Comparison of ENCODE assay signal across 8 cellular contexts in genomic region chr19:57280165-57280912, GRCh38. TPM values are rescaled to one million over a fixed set of nuclear protein-coding genes. Genes with fewer than 3 reads are reported as not detected.
A peak's percentile ranks its signal among the peaks of the same experiment; 100 is the strongest.
DNase-seq lines count a peak whose midpoint lies in the region; ATAC-seq and TF ChIP-seq lines count a peak whose summit lies in the region.

Gene ZNF460 (plus strand): TSS chr19:57280485. CDS start chr19:57280807, 322 bp downstream.

- H3K9me3 ChIP-seq in esophagus (ENCODE audit: control insufficient read depth in 2 of 2, insufficient read depth in 1 of 2, low read depth in 1 of 2, low read length in 1 of 2) = no peaks in the 10 kb centered on the region
- no peaks in the 10 kb centered on the region for H3K9me3 ChIP-seq in mucosa of stomach (ENCODE audit: control insufficient read depth, low read length)

- peak; percentile 84 for DNase-seq in DMS153 treated with DMSO at 0.1 percent for 48 hours (lab: John Stamatoyannopoulos, UW; ENCODE audit: unreplicated experiment)
- DNase-seq in OCI-M2 (lab: John Stamatoyannopoulos, UW; ENCODE audit: unreplicated experiment) = peak; percentile 95
- peak; percentile 94 for DNase-seq in activated T-cell treated with anti-CD3 and anti-CD28 coated beads for 48 hours (ENCODE audit: low read depth)
- DNase-seq in stimulated activated CD8-positive, alpha-beta memory T cell treated with anti-CD3 and anti-CD28 coated beads, Interleukin-7, amount 100 ng/mL, for 1 hour (ENCODE audit: low read depth in 2 of 2) = peak; percentile 92 to 95

- 0% methylated on average over 69 of the region's 69 CpGs for WGBS in esophagus, 2 donors

- ATAC-seq in GM21619 (IDR thresholded peaks at IDR 0.05; ENCODE audit: unreplicated experiment) = peak; percentile 72

- TF ChIP-seq RAD21 in Ishikawa (IDR thresholded peaks at IDR 0.05; ENCODE audit: low read depth) = no peak

- no peak for TF ChIP-seq EP300 in Ishikawa (IDR thresholded peaks at IDR 0.05; ENCODE audit: borderline replicate concordance)

- H3K4me1 ChIP-seq in esophagus (ENCODE audit: control insufficient read depth in 2 of 2, insufficient read depth in 2 of 2, low read length in 1 of 2) (peaks cover 0 to 4% of the 10 kb centered on the region in 2 donors), mucosa of stomach (ENCODE audit: control insufficient read depth, insufficient read depth, low read length) (peaks cover 13% of the 10 kb centered on the region)

- H3K27me3 ChIP-seq in esophagus (ENCODE audit: control insufficient read depth in 1 of 2, insufficient read depth in 2 of 2, low read length in 2 of 2) (no peaks in the 10 kb centered on the region), mucosa of stomach (ENCODE audit: control insufficient read depth, insufficient read depth, low read length) (no peaks in the 10 kb centered on the region)

- H3K9ac ChIP-seq in mucosa of stomach (ENCODE audit: low read length) = peak within 1 kb of the TSS; percentile 98

- peak within 1 kb of the TSS; percentile 96 to 97 for H3K4me3 ChIP-seq in esophagus (ENCODE audit: low read depth in 1 of 2, low read length in 2 of 2)
- peak within 1 kb of the TSS; percentile 73 for H3K4me3 ChIP-seq in mucosa of stomach (ENCODE audit: low read length)

- H3K36me3 ChIP-seq in esophagus (ENCODE audit: control insufficient read depth in 2 of 2, insufficient read depth in 2 of 2, low read length in 1 of 2) (peaks cover 8 to 9% of the 10 kb centered on the region in 2 donors), mucosa of stomach (ENCODE audit: control insufficient read depth, insufficient read depth, low read length) (no peaks in the 10 kb centered on the region)

- peak within 1 kb of the TSS; percentile 98 to 99 for H3K27ac ChIP-seq in esophagus (ENCODE audit: low read depth in 2 of 2, low read length in 1 of 2)

TF ChIP-seq in Ishikawa, 13 proteins besides CTCF, POLR2A, EP300 and RAD21:
- TF ChIP-seq CEBPB (IDR thresholded peaks at IDR 0.05) (no peak), TEAD4 (IDR thresholded peaks at IDR 0.05) (no peak), ZBTB7A (IDR thresholded peaks at IDR 0.05; ENCODE audit: low read depth) (no peak), CREB1 (IDR thresholded peaks at IDR 0.05; ENCODE audit: low read depth) (peak; percentile 82), TCF12 (IDR thresholded peaks at IDR 0.05; ENCODE audit: low read depth) (no peak; the same call in none of the 2 replicates), TAF1 (IDR thresholded peaks at IDR 0.05; ENCODE audit: low read depth) (peak; percentile 65), NFIC (IDR thresholded peaks at IDR 0.05) (no peak), FOXM1 (IDR thresholded peaks at IDR 0.05; ENCODE audit: borderline replicate concordance, low read depth) (no peak), YY1 (IDR thresholded peaks at IDR 0.05; ENCODE audit: low read depth) (peak; percentile 53; the same call in 1 of the 2 replicates)
- TF ChIP-seq, protein P1, sequence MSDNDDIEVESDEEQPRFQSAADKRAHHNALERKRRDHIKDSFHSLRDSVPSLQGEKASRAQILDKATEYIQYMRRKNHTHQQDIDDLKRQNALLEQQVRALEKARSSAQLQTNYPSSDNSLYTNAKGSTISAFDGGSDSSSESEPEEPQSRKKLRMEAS (IDR thresholded peaks at IDR 0.05) = peak; percentile 38; the same call in 1 of the 2 replicates

RNA-seq across cellular contexts. Expression of gene ZNF460, which starts in this region (rescaled TPM):
- polyA plus RNA-seq in esophagus = 1 to 10 TPM in 1 of 2 donors, under 1 TPM in 1; 0.75 to 3.8 TPM

Comparison
In these comparisons a context has a peak if more than half of its experiments do, and no peak if none do; other contexts are left out.
1. Peak in every context shown above with its lines: DNase-seq, ATAC-seq, H3K4me3 ChIP-seq and H3K27ac ChIP-seq.